1 cellular context compared by ENCODE assay signal in the genomic region with DNA sequence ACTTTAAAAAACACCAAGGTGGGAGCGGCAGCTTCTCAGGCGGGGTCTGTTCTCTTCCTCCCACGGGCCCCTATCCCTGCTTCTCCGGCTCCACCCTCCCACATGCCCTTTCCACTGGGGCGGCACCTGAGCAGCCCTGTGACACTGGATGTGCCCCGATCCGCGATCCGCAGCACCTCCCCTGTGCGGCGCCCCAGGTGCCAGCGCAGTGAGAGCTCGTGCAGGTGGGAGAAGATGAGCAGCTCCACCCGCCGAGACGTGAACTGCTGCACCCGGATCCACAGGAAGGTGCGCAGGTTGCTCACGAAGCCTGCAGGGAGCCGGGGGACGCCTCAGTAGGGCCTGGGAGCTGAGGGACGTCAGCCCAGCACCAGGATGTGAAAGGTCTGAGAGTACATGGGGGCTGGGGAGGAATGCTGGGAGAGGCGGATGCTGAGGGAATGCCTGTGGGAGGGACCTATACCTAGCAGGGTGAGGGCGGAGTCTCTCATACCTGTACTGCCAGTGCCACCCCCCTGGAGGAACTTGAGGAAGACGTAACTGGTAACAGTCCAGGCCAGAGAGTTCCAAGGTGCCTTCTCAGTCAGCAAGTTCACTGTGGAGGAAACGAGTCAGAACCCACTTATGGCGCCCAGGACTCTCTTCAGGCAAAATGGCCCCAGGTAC.
TF ChIP-seq lines count a peak whose summit lies in the region.

No MANE protein-coding gene starts in this region.

TF ChIP-seq in HepG2, 621 proteins besides CTCF, POLR2A, EP300 and RAD21 (continues in another document):
- TF ChIP-seq ZNF674 (CRISPR knock-in tag; IDR thresholded peaks at IDR 0.05; ENCODE audit: low read depth): no peak
- no peak for TF ChIP-seq ZNF556 (CRISPR knock-in tag; IDR thresholded peaks at IDR 0.05; ENCODE audit: borderline replicate concordance)
- TF ChIP-seq ZBTB7A (CRISPR knock-in tag; IDR thresholded peaks at IDR 0.05): no peak
- TF ChIP-seq PTBP1 (IDR thresholded peaks at IDR 0.05; ENCODE audit: low read depth, low read length, poor library complexity, severe bottlenecking): no peak
- TF ChIP-seq ARID2 (CRISPR knock-in tag; IDR thresholded peaks at IDR 0.05; ENCODE audit: borderline replicate concordance): no peak
- no peak for TF ChIP-seq TOE1 (CRISPR knock-in tag; IDR thresholded peaks at IDR 0.05)
- TF ChIP-seq, protein P1, sequence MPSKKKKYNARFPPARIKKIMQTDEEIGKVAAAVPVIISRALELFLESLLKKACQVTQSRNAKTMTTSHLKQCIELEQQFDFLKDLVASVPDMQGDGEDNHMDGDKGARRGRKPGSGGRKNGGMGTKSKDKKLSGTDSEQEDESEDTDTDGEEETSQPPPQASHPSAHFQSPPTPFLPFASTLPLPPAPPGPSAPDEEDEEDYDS (CRISPR knock-in tag; IDR thresholded peaks at IDR 0.05): no peak
- TF ChIP-seq, protein P2, sequence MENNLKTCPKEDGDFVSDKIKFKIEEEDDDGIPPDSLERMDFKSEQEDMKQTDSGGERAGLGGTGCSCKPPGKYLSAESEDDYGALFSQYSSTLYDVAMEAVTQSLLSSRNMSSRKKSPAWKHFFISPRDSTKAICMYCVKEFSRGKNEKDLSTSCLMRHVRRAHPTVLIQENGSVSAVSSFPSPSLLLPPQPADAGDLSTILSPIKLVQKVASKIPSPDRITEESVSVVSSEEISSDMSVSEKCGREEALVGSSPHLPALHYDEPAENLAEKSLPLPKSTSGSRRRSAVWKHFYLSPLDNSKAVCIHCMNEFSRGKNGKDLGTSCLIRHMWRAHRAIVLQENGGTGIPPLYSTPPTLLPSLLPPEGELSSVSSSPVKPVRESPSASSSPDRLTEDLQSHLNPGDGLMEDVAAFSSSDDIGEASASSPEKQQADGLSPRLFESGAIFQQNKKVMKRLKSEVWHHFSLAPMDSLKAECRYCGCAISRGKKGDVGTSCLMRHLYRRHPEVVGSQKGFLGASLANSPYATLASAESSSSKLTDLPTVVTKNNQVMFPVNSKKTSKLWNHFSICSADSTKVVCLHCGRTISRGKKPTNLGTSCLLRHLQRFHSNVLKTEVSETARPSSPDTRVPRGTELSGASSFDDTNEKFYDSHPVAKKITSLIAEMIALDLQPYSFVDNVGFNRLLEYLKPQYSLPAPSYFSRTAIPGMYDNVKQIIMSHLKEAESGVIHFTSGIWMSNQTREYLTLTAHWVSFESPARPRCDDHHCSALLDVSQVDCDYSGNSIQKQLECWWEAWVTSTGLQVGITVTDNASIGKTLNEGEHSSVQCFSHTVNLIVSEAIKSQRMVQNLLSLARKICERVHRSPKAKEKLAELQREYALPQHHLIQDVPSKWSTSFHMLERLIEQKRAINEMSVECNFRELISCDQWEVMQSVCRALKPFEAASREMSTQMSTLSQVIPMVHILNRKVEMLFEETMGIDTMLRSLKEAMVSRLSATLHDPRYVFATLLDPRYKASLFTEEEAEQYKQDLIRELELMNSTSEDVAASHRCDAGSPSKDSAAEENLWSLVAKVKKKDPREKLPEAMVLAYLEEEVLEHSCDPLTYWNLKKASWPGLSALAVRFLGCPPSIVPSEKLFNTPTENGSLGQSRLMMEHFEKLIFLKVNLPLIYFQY (CRISPR knock-in tag; IDR thresholded peaks at IDR 0.05; ENCODE audit: borderline replicate concordance): no peak
- TF ChIP-seq ZNF737 (CRISPR knock-in tag; IDR thresholded peaks at IDR 0.05; ENCODE audit: borderline replicate concordance): no peak
- TF ChIP-seq SIX4 (CRISPR knock-in tag; IDR thresholded peaks at IDR 0.05): no peak
- TF ChIP-seq ZSCAN20 (CRISPR knock-in tag; IDR thresholded peaks at IDR 0.05; ENCODE audit: borderline replicate concordance): no peak
- TF ChIP-seq KMT2A (CRISPR knock-in tag; IDR thresholded peaks at IDR 0.05): no peak
- TF ChIP-seq, protein P3, sequence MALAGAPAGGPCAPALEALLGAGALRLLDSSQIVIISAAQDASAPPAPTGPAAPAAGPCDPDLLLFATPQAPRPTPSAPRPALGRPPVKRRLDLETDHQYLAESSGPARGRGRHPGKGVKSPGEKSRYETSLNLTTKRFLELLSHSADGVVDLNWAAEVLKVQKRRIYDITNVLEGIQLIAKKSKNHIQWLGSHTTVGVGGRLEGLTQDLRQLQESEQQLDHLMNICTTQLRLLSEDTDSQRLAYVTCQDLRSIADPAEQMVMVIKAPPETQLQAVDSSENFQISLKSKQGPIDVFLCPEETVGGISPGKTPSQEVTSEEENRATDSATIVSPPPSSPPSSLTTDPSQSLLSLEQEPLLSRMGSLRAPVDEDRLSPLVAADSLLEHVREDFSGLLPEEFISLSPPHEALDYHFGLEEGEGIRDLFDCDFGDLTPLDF (CRISPR knock-in tag; IDR thresholded peaks at IDR 0.05): no peak
- TF ChIP-seq MAF1 (CRISPR knock-in tag; IDR thresholded peaks at IDR 0.05; ENCODE audit: borderline replicate concordance): no peak
- TF ChIP-seq, protein P4, sequence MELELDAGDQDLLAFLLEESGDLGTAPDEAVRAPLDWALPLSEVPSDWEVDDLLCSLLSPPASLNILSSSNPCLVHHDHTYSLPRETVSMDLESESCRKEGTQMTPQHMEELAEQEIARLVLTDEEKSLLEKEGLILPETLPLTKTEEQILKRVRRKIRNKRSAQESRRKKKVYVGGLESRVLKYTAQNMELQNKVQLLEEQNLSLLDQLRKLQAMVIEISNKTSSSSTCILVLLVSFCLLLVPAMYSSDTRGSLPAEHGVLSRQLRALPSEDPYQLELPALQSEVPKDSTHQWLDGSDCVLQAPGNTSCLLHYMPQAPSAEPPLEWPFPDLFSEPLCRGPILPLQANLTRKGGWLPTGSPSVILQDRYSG (CRISPR knock-in tag; IDR thresholded peaks at IDR 0.05): no peak
- TF ChIP-seq CEBPG (CRISPR knock-in tag; IDR thresholded peaks at IDR 0.05): no peak
- TF ChIP-seq ARNT (IDR thresholded peaks at IDR 0.05): no peak
- TF ChIP-seq ZNF589 (CRISPR knock-in tag; conservative IDR thresholded peaks at IDR 0.05): no peak
- no peak for TF ChIP-seq HOXA9 (CRISPR knock-in tag; IDR thresholded peaks at IDR 0.05; ENCODE audit: borderline replicate concordance)
- no peak for TF ChIP-seq WIZ (CRISPR knock-in tag; IDR thresholded peaks at IDR 0.05)
- 0 out of 2 replicates have a peak, but pooled peaks have one; percentile 23 for TF ChIP-seq SALL1 (CRISPR knock-in tag; IDR thresholded peaks at IDR 0.05)
- no peak for TF ChIP-seq ZNF563 (CRISPR knock-in tag; IDR thresholded peaks at IDR 0.05)
- no peak for TF ChIP-seq ZSCAN22 (CRISPR knock-in tag; IDR thresholded peaks at IDR 0.05)
- no peak for TF ChIP-seq ZEB1 (IDR thresholded peaks at IDR 0.05; ENCODE audit: insufficient replicate concordance, low read depth)
- TF ChIP-seq RBFOX2 (IDR thresholded peaks at IDR 0.05; ENCODE audit: low read depth, low read length): peak; percentile 74
- TF ChIP-seq NRL (CRISPR knock-in tag; IDR thresholded peaks at IDR 0.05; ENCODE audit: borderline replicate concordance): no peak
- 0 out of 2 replicates have a peak, but pooled peaks have one; percentile 0 for TF ChIP-seq NR2C2 (CRISPR knock-in tag; IDR thresholded peaks at IDR 0.05; ENCODE audit: borderline replicate concordance)
- no peak for TF ChIP-seq TBX2 (CRISPR knock-in tag; IDR thresholded peaks at IDR 0.05; ENCODE audit: borderline replicate concordance)
- TF ChIP-seq, protein P5, sequence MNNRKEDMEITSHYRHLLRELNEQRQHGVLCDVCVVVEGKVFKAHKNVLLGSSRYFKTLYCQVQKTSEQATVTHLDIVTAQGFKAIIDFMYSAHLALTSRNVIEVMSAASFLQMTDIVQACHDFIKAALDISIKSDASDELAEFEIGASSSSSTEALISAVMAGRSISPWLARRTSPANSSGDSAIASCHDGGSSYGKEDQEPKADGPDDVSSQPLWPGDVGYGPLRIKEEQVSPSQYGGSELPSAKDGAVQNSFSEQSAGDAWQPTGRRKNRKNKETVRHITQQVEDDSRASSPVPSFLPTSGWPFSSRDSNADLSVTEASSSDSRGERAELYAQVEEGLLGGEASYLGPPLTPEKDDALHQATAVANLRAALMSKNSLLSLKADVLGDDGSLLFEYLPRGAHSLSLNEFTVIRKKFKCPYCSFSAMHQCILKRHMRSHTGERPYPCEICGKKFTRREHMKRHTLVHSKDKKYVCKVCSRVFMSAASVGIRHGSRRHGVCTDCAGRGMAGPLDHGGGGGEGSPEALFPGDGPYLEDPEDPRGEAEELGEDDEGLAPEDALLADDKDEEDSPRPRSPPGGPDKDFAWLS (CRISPR knock-in tag; IDR thresholded peaks at IDR 0.05; ENCODE audit: borderline replicate concordance): no peak
- no peak for TF ChIP-seq ZNF33B (CRISPR knock-in tag; IDR thresholded peaks at IDR 0.05)
- no peak for TF ChIP-seq TSC22D2 (CRISPR knock-in tag; IDR thresholded peaks at IDR 0.05; ENCODE audit: borderline replicate concordance)
- TF ChIP-seq ZBTB8A (CRISPR knock-in tag; IDR thresholded peaks at IDR 0.05; ENCODE audit: borderline replicate concordance, low read depth): no peak
- TF ChIP-seq, protein P6, sequence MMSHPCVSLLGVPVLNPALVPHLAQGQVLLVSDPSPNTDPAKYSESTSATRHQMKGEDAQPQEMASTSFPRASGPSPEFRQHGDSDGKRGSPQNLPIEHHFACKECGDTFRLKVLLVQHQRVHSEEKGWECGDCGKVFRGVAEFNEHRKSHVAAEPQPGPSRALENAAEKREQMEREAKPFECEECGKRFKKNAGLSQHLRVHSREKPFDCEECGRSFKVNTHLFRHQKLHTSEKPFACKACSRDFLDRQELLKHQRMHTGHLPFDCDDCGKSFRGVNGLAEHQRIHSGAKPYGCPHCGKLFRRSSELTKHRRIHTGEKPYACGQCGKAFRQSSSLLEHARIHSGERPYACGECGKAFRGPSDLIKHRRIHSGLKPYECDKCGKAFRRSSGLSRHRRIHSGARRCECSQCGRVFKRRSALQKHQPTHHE (CRISPR knock-in tag; IDR thresholded peaks at IDR 0.05; ENCODE audit: borderline replicate concordance): no peak
- no peak for TF ChIP-seq ZNF775 (CRISPR knock-in tag; IDR thresholded peaks at IDR 0.05; ENCODE audit: borderline replicate concordance)
- no peak for TF ChIP-seq ZNF234 (CRISPR knock-in tag; conservative IDR thresholded peaks at IDR 0.05)
- TF ChIP-seq ZNF629 (CRISPR knock-in tag; conservative IDR thresholded peaks at IDR 0.05): no peak
- TF ChIP-seq ZNF468 (CRISPR knock-in tag; IDR thresholded peaks at IDR 0.05): no peak
- TF ChIP-seq ISL2 (CRISPR knock-in tag; IDR thresholded peaks at IDR 0.05): no peak
- no peak for TF ChIP-seq FOXK1 (CRISPR knock-in tag; IDR thresholded peaks at IDR 0.05; ENCODE audit: borderline replicate concordance, low read depth)
- TF ChIP-seq ZNF124 (CRISPR knock-in tag; IDR thresholded peaks at IDR 0.05): no peak
- TF ChIP-seq CHD2 (IDR thresholded peaks at IDR 0.05; ENCODE audit: low read depth, low read length): no peak
- TF ChIP-seq, protein P7, sequence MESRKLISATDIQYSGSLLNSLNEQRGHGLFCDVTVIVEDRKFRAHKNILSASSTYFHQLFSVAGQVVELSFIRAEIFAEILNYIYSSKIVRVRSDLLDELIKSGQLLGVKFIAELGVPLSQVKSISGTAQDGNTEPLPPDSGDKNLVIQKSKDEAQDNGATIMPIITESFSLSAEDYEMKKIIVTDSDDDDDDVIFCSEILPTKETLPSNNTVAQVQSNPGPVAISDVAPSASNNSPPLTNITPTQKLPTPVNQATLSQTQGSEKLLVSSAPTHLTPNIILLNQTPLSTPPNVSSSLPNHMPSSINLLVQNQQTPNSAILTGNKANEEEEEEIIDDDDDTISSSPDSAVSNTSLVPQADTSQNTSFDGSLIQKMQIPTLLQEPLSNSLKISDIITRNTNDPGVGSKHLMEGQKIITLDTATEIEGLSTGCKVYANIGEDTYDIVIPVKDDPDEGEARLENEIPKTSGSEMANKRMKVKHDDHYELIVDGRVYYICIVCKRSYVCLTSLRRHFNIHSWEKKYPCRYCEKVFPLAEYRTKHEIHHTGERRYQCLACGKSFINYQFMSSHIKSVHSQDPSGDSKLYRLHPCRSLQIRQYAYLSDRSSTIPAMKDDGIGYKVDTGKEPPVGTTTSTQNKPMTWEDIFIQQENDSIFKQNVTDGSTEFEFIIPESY (CRISPR knock-in tag; IDR thresholded peaks at IDR 0.05): peak; percentile 53; the same call in 1 of the 2 replicates
- no peak for TF ChIP-seq ZNF776 (CRISPR knock-in tag; IDR thresholded peaks at IDR 0.05)
- TF ChIP-seq, protein P8, sequence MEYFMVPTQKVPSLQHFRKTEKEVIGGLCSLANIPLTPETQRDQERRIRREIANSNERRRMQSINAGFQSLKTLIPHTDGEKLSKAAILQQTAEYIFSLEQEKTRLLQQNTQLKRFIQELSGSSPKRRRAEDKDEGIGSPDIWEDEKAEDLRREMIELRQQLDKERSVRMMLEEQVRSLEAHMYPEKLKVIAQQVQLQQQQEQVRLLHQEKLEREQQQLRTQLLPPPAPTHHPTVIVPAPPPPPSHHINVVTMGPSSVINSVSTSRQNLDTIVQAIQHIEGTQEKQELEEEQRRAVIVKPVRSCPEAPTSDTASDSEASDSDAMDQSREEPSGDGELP (IDR thresholded peaks at IDR 0.05; ENCODE audit: borderline replicate concordance, low read depth): no peak
- TF ChIP-seq, protein P9, sequence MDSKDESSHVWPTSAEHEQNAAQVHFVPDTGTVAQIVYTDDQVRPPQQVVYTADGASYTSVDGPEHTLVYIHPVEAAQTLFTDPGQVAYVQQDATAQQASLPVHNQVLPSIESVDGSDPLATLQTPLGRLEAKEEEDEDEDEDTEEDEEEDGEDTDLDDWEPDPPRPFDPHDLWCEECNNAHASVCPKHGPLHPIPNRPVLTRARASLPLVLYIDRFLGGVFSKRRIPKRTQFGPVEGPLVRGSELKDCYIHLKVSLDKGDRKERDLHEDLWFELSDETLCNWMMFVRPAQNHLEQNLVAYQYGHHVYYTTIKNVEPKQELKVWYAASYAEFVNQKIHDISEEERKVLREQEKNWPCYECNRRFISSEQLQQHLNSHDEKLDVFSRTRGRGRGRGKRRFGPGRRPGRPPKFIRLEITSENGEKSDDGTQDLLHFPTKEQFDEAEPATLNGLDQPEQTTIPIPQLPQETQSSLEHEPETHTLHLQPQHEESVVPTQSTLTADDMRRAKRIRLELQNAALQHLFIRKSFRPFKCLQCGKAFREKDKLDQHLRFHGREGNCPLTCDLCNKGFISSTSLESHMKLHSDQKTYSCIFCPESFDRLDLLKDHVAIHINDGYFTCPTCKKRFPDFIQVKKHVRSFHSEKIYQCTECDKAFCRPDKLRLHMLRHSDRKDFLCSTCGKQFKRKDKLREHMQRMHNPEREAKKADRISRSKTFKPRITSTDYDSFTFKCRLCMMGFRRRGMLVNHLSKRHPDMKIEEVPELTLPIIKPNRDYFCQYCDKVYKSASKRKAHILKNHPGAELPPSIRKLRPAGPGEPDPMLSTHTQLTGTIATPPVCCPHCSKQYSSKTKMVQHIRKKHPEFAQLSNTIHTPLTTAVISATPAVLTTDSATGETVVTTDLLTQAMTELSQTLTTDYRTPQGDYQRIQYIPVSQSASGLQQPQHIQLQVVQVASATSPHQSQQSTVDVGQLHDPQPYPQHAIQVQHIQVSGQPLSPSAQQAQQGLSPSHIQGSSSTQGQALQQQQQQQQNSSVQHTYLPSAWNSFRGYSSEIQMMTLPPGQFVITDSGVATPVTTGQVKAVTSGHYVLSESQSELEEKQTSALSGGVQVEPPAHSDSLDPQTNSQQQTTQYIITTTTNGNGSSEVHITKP (CRISPR knock-in tag; IDR thresholded peaks at IDR 0.05; ENCODE audit: low read depth): no peak
- no peak for TF ChIP-seq NFIC (IDR thresholded peaks at IDR 0.05; ENCODE audit: low read length)
